Comparison of ENCODE assay signal across 8 cellular contexts in genomic region chr4:54657556-54658313, GRCh38. TPM values are rescaled to one million over a fixed set of nuclear protein-coding genes. Genes with fewer than 3 reads are reported as not detected.
DNase-seq lines count a peak whose midpoint lies in the region; ATAC-seq, FAIRE-seq and TF ChIP-seq lines count a peak whose summit lies in the region.

TSS of gene KIT (plus strand) at chr4:54657957. CDS start at chr4:54658015, 58 bp downstream.

- no peaks in the 10 kb centered on the region for H3K79me2 ChIP-seq in GM12878 (ENCODE audit: control insufficient read depth, insufficient read depth, low read length)

- no peak for FAIRE-seq in GM12878 (lab: Jason Lieb, UNC)

- WGBS in GM12878 (ENCODE audit: insufficient coverage, insufficient replicate concordance, low lambda C conversion rate, missing lambda C conversion rate): 4% methylated on average over 37 of the region's 78 CpGs

- H3K4me3 Mint-ChIP-seq in CD4-positive, alpha-beta T cell: peak within 1 kb of the TSS; percentile 70

- no peaks in the 10 kb centered on the region for H3K9me3 ChIP-seq in CD4-positive, alpha-beta T cell (ENCODE audit: control insufficient read depth, low read length)
- H3K9me3 ChIP-seq in Peyer's patch: no peaks in the 10 kb centered on the region
- no peaks in the 10 kb centered on the region for H3K9me3 ChIP-seq in GM12878 (replicated peaks; ENCODE audit: control insufficient read depth, insufficient read depth, low read length)
- no peaks in the 10 kb centered on the region for H3K9me3 ChIP-seq in iPS-15b (ENCODE audit: control insufficient read depth, insufficient read depth, low read length)

- peaks cover 25% of the 10 kb centered on the region for H3K4me1 Mint-ChIP-seq in CD4-positive, alpha-beta T cell (ENCODE audit: low read depth)

- RAD21 ChIA-PET in GM12878 (lab: Charles Lee; ENCODE audit: unreplicated experiment): no interaction called here

- H3K27ac ChIP-seq in CD4-positive, alpha-beta T cell (ENCODE audit: low read depth, low read length): no peak within 1 kb of the TSS
- H3K27ac ChIP-seq in Peyer's patch: peak within 1 kb of the TSS in 3 of 4 donors; percentile 20 to 42 (median 23)
- no peak within 1 kb of the TSS for H3K27ac ChIP-seq in GM12878 (ENCODE audit: control insufficient read depth, insufficient read depth)

- peak within 1 kb of the TSS; percentile 62 for H3K4me2 ChIP-seq in GM12878 (ENCODE audit: control insufficient read depth, insufficient read depth)

- no peak for TF ChIP-seq EP300 in GM12878 (IDR thresholded peaks at IDR 0.05; ENCODE audit: borderline replicate concordance in 1 of 2, control insufficient read depth in 1 of 2, low read depth in 2 of 2, low read length in 2 of 2)

- H3K4me3 ChIP-seq in Peyer's patch (peak within 1 kb of the TSS; percentile 31 to 55 (median 48)), GM12878 (peak within 1 kb of the TSS; percentile 16; the same call in 1 of the 2 replicates), iPS-15b (ENCODE audit: low read depth, low read length) (peak within 1 kb of the TSS; percentile 84)

- H2AFZ ChIP-seq in GM12878 (ENCODE audit: control insufficient read depth, low read depth, low read length): peak within 1 kb of the TSS; percentile 29; the same call in 1 of the 2 replicates

- in situ Hi-C loops in GM12878 (cut with MboI): no loop called here

- peak in 2 of 10 experiments; percentile 11 to 26 for DNase-seq in CD4-positive, alpha-beta T cell
- DNase-seq in Peyer's patch (peak in 2 of 3 donors; percentile 54 to 56), GM12878 (ENCODE audit: low read depth, low spot score) (no peak), sciatic nerve (ENCODE audit: low spot score) (peak; percentile 61), HT-29 (ENCODE audit: low spot score) (no peak), NCI-H446 treated with DMSO at 0.1 percent for 48 hours (lab: John Stamatoyannopoulos, UW) (no peak)

- H3K27me3 ChIP-seq in CD4-positive, alpha-beta T cell (ENCODE audit: control insufficient read depth, insufficient read depth, low read length): peaks cover 46% of the 10 kb centered on the region
- peaks cover 0 to 14% of the 10 kb centered on the region in 2 donors for H3K27me3 ChIP-seq in Peyer's patch
- H3K27me3 ChIP-seq in GM12878 (replicated peaks in 1 of 2; ENCODE audit: control insufficient read depth in 2 of 2, insufficient read depth in 2 of 2, low read length in 1 of 2): peaks cover 13 to 22% of the 10 kb centered on the region in 2 experiments
- peaks cover 59% of the 10 kb centered on the region for H3K27me3 ChIP-seq in iPS-15b (ENCODE audit: control insufficient read depth, insufficient read depth, low read length)

- H3K4me1 ChIP-seq in Peyer's patch: peaks cover 0 to 25% (median 3%) of the 10 kb centered on the region in 4 donors
- H3K4me1 ChIP-seq in GM12878 (ENCODE audit: control insufficient read depth, insufficient read depth, low read length): no peaks in the 10 kb centered on the region
- H3K4me1 ChIP-seq in iPS-15b (ENCODE audit: control insufficient read depth, insufficient read depth, low read length): peaks cover 7% of the 10 kb centered on the region

- H3K9me3 Mint-ChIP-seq in CD4-positive, alpha-beta T cell: no peaks in the 10 kb centered on the region

- H3K36me3 Mint-ChIP-seq in CD4-positive, alpha-beta T cell (ENCODE audit: low read depth): no peaks in the 10 kb centered on the region

- no peak for TF ChIP-seq RAD21 in GM12878 (IDR thresholded peaks at IDR 0.05; ENCODE audit: insufficient read depth, low read depth, low read length)

- POLR2A ChIA-PET in CD4-positive, alpha-beta T cell (lab: Charles Lee): no interaction called here
- POLR2A ChIA-PET in GM12878 (lab: Charles Lee): interaction anchor here (0.5 kb wide), 1 partner anchor 1984 kb away, joined by 4 read pairs; no protein-coding TSS in a partner anchor

- H3K27me3 Mint-ChIP-seq in CD4-positive, alpha-beta T cell: peaks cover 68% of the 10 kb centered on the region

- TF ChIP-seq POLR2A in Peyer's patch (IDR thresholded peaks at IDR 0.05) (no peak), GM12878 (IDR thresholded peaks at IDR 0.05; ENCODE audit: low read depth, low read length) (no peak)

- H3K27ac Mint-ChIP-seq in CD4-positive, alpha-beta T cell: no peak within 1 kb of the TSS

- peak; percentile 29 for ATAC-seq in CD4-positive, alpha-beta T cell (ENCODE audit: poor library complexity)
- peak; percentile 4 for ATAC-seq in HG02981 (IDR thresholded peaks at IDR 0.05; ENCODE audit: unreplicated experiment)
- ATAC-seq in GM12878: no peak
- peak; percentile 72 for ATAC-seq in sciatic nerve

- H4K20me1 ChIP-seq in GM12878 (ENCODE audit: control insufficient read depth, insufficient read depth): no peaks in the 10 kb centered on the region

- H3K9ac ChIP-seq in GM12878 (ENCODE audit: control insufficient read depth, insufficient read depth, low read length): no peak within 1 kb of the TSS
- peak within 1 kb of the TSS; percentile 60 for H3K9ac ChIP-seq in iPS-15b (ENCODE audit: low read depth, low read length)

- no peak for TF ChIP-seq CTCF in CD4-positive, alpha-beta T cell (IDR thresholded peaks at IDR 0.05)
- TF ChIP-seq CTCF in Peyer's patch (IDR thresholded peaks at IDR 0.05): no peak
- no peak for TF ChIP-seq CTCF in GM12878 (IDR thresholded peaks at IDR 0.05 in 2 of 3, conservative IDR thresholded peaks at IDR 0.05 in 1 of 3; ENCODE audit: control insufficient read depth in 2 of 3, extremely low read depth in 1 of 3, insufficient read depth in 1 of 3, low read depth in 3 of 3, low read length in 3 of 3)

- CTCF ChIA-PET in CD4-positive, alpha-beta T cell (lab: Charles Lee): no interaction called here
- CTCF ChIA-PET in GM12878 (lab: Yijun Ruan, JAX): no interaction called here

- H3K36me3 ChIP-seq in Peyer's patch (no peaks in the 10 kb centered on the region), GM12878 (ENCODE audit: control insufficient read depth in 2 of 2, insufficient read depth in 2 of 2, low read length in 1 of 2) (no peaks in the 10 kb centered on the region), iPS-15b (ENCODE audit: control insufficient read depth, insufficient read depth, low read length) (no peaks in the 10 kb centered on the region)

- intact Hi-C loops in CD4-positive, alpha-beta T cell (cut with DNase I, micrococcal nuclease): no loop called here
- intact Hi-C loops in GM12878 (cut with micrococcal nuclease; ENCODE audit: unreplicated experiment): no loop called here
- intact Hi-C loops in sciatic nerve (cut with DNase I): no loop called here

- SMC1A ChIA-PET in GM12878 (lab: Charles Lee; ENCODE audit: uncharacterized antibody, unreplicated experiment): no interaction called here

- no TSS peak for BruUV-seq in GM12878 (replicated peaks; lab: Mats Ljungman, UMichigan)

TF ChIP-seq in GM12878, 131 proteins besides CTCF, POLR2A, EP300 and RAD21:
- TF ChIP-seq EGR1 (IDR thresholded peaks at IDR 0.05; ENCODE audit: borderline replicate concordance in 1 of 2, low read depth in 2 of 2, low read length in 2 of 2) (no peak), SUZ12 (IDR thresholded peaks at IDR 0.05; ENCODE audit: unreplicated experiment) (peak; percentile 84), ZBTB11 (CRISPR knock-in tag; IDR thresholded peaks at IDR 0.05) (no peak), HDAC6 (IDR thresholded peaks at IDR 0.05; ENCODE audit: unreplicated experiment) (peak; percentile 24), ETV6 (conservative IDR thresholded peaks at IDR 0.05 in 1 of 2, IDR thresholded peaks at IDR 0.05 in 1 of 2; ENCODE audit: borderline replicate concordance in 1 of 2, low read depth in 1 of 2) (no peak), CBX5 (IDR thresholded peaks at IDR 0.05; ENCODE audit: low read depth) (no peak)

RNA-seq across cellular contexts. Expression of gene KIT, which starts in this region (rescaled TPM):
- total RNA-seq in CD4-positive, alpha-beta T cell: under 1 TPM; 0.05 to 0.36 TPM
- total RNA-seq in Peyer's patch: 10 to 100 TPM in 1 of 4 donors, 1 to 10 TPM in 3; 4.4 to 21.5 (median 9.5) TPM
- not detected in 2 replicates for total RNA-seq in GM12878 (2013; cell fraction: nucleolus; rRNA removed)
- not detected in 2 replicates for total RNA-seq in GM12878 (2014; rRNA removed)
- not detected in 2 replicates for total RNA-seq in GM12878 (2014; rRNA removed; fragmentation: Illumina TruSeq; extraction: Trizol)
- total RNA-seq in GM12878 (2021): not detected in 2 replicates
- not detected for polyA plus RNA-seq in GM12878 (2011; ENCODE audit: low read depth)
- 0.03 TPM in 2 replicates for polyA plus RNA-seq in GM12878 (2011; rRNA removed)
- 0.02 TPM in 1 of 2 replicates, not detected in the other for polyA plus RNA-seq in GM12878 (2011; cell fraction: cytosol; rRNA removed)
- 0.03 and 0.04 TPM in 2 replicates for polyA plus RNA-seq in GM12878 (2011; cell fraction: nucleus; rRNA removed)
- polyA plus RNA-seq in GM12878 (2012): not detected in 2 replicates
- 0.01 TPM in 1 of 2 replicates, not detected in the other for polyA plus RNA-seq in GM12878 (2014; fragmentation: Illumina TruSeq; extraction: Trizol)
- polyA plus RNA-seq in GM12878 (2014; fragmentation: Nextera tagmentation; extraction: Ambion mirVana): not detected
- not detected in 2 replicates for polyA plus RNA-seq in GM12878 (2014; rRNA removed)
- not detected for polyA plus RNA-seq in GM12878 (2016; fragmentation: Nextera tagmentation; extraction: Ambion mirVana)
- polyA minus RNA-seq in GM12878 (2011; rRNA and poly(A)+ RNA removed): not detected in 2 replicates
- not detected in 2 replicates for polyA minus RNA-seq in GM12878 (2011; cell fraction: cytosol; rRNA and poly(A)+ RNA removed)
- not detected in 2 replicates for polyA minus RNA-seq in GM12878 (2011; cell fraction: nucleus; rRNA and poly(A)+ RNA removed)
- total RNA-seq in sciatic nerve: 4.9 TPM
- not detected in 2 replicates for total RNA-seq in HT-29 (2014; rRNA removed; shearing (Covaris generic))

Comparison
In these comparisons a context has a peak if more than half of its experiments do, and no peak if none do; other contexts are left out.
1. Peak in ATAC-seq in CD4-positive, alpha-beta T cell; RNA of the gene not detected or under 1 TPM.
2. DNase-seq: peak in Peyer's patch (2 of 3) and sciatic nerve (single experiment); none in GM12878 (single experiment), HT-29 (single experiment) and NCI-H446 treated with DMSO at 0.1 percent for 48 hours (single experiment).
3. H3K27ac ChIP-seq: peak in Peyer's patch (3 of 4); none in CD4-positive, alpha-beta T cell (single experiment) and GM12878 (single experiment).
4. H3K4me3 ChIP-seq: peak in every context shown above with its lines; median percentile 84 in iPS-15b; 48 in Peyer's patch; 16 in GM12878.